Comparison of ENCODE assay signal across 8 cellular contexts in the genomic region with DNA sequence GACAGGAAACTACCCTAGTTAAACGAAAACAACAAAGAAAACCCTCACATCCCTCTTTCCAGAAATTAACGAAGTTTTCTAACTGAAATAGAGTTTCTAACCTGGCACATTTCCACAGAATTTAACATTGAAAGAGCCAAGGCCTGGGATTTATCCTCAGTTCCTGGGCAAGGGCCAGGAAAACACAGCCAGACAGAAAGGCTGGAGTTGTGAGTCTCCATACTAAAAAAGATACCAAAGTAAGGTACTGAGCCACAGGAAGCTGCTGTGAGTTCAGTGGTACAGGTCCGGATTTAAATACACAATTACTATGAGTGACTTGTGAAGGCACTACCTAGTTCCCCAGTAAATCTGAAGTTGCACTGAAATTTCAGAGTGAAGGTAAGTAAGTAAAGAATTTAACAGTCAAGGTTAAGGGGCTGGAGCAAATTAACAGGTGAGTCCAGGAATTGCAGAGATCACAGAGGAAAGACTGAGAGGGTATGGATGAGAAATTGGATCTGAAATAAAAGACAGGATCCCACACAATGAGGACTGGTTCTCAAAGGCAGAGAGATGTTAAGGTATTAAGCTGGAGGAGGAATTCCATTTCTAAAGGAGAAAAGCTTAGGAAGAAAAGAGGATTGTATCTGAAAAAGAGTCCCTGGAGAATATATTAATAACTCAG. TPM values are rescaled to one million over a fixed set of nuclear protein-coding genes. Genes with fewer than 3 reads are reported as not detected.
DNase-seq lines count a peak whose midpoint lies in the region; ATAC-seq, FAIRE-seq and TF ChIP-seq lines count a peak whose summit lies in the region.

No MANE protein-coding gene starts in this region.

- no peaks in the 10 kb centered on the region for H3K9me3 Mint-ChIP-seq in stimulated activated naive CD8-positive, alpha-beta T cell treated with anti-CD3 and anti-CD28 coated beads, Interleukin-15, Interleukin-2, amounts not matched to agents 100 ng/mL and 50 ng/mL, for 24 hours

- no peaks in the 10 kb centered on the region for H3K27me3 Mint-ChIP-seq in stimulated activated naive CD8-positive, alpha-beta T cell treated with anti-CD3 and anti-CD28 coated beads, Interleukin-15, Interleukin-2, amounts not matched to agents 100 ng/mL and 50 ng/mL, for 24 hours

- POLR2A ChIA-PET in GM12878 (lab: Charles Lee): interaction anchor here (0.8 to 5.8 kb wide), 7 partner anchors 7 to 98 kb away, joined by 3 to 58 read pairs (median 14); partner anchors contain the start of genes ANKRD34A, PIAS3, POLR3GL and RBM8A

- peak overlapping the region; percentile 87 for H3K4me3 Mint-ChIP-seq in stimulated activated naive CD8-positive, alpha-beta T cell treated with anti-CD3 and anti-CD28 coated beads, Interleukin-15, Interleukin-2, amounts not matched to agents 100 ng/mL and 50 ng/mL, for 24 hours

- peaks cover 64% of the 10 kb centered on the region for H3K4me1 Mint-ChIP-seq in stimulated activated naive CD8-positive, alpha-beta T cell treated with anti-CD3 and anti-CD28 coated beads, Interleukin-15, Interleukin-2, amounts not matched to agents 100 ng/mL and 50 ng/mL, for 24 hours (ENCODE audit: low read depth)

- RAD21 ChIA-PET in GM12878 (lab: Charles Lee; ENCODE audit: unreplicated experiment): interaction anchor here (1.0 to 4.7 kb wide), 5 partner anchors 21 to 65 kb away, joined by 3 to 47 read pairs (median 11); partner anchors contain the start of genes PEX11B and RBM8A

- SMC1A ChIA-PET in GM12878 (lab: Charles Lee; ENCODE audit: uncharacterized antibody, unreplicated experiment): interaction anchor here (0.7 to 4.1 kb wide), 11 partner anchors 7 to 113 kb away, joined by 3 to 37 read pairs (median 5); partner anchors contain the start of genes ANKRD34A, PEX11B, POLR3GL and RBM8A

- H3K4me1 ChIP-seq in GM12878 (ENCODE audit: control insufficient read depth, insufficient read depth, low read length) (peaks cover 7% of the 10 kb centered on the region), subcutaneous abdominal adipose tissue (ENCODE audit: control insufficient read depth in 5 of 5, insufficient read depth in 5 of 5, low read length in 5 of 5) (peaks cover 16 to 69% (median 62%) of the 10 kb centered on the region in 5 donors)

- H3K9ac ChIP-seq in GM12878 (ENCODE audit: control insufficient read depth, insufficient read depth, low read length) (peak overlapping the region; percentile 72), subcutaneous abdominal adipose tissue (ENCODE audit: low read length in 5 of 5) (peak overlapping the region; percentile 48 to 84 (median 71))

- WGBS in GM12878 (ENCODE audit: insufficient coverage, insufficient replicate concordance, low lambda C conversion rate, missing lambda C conversion rate): 0% methylated on average over 3 of the region's 3 CpGs

- H3K27me3 ChIP-seq in GM12878 (replicated peaks in 1 of 2; ENCODE audit: control insufficient read depth in 2 of 2, insufficient read depth in 2 of 2, low read length in 1 of 2) (no peaks in the 10 kb centered on the region; a peak in 1 of 4 replicates), layer of hippocampus (ENCODE audit: control insufficient read depth, insufficient read depth, low read length) (no peaks in the 10 kb centered on the region), subcutaneous abdominal adipose tissue (ENCODE audit: control insufficient read depth in 5 of 5, insufficient read depth in 4 of 5, low read length in 5 of 5) (no peaks in the 10 kb centered on the region)

- H3K27ac ChIP-seq in GM12878 (ENCODE audit: control insufficient read depth, insufficient read depth) (peak overlapping the region; percentile 73), layer of hippocampus (ENCODE audit: low read depth, low read length) (peak overlapping the region; percentile 93), subcutaneous abdominal adipose tissue (ENCODE audit: low read depth, low read length) (peak overlapping the region; percentile 91)

- TF ChIP-seq EP300 in GM12878 (IDR thresholded peaks at IDR 0.05; ENCODE audit: borderline replicate concordance in 1 of 2, control insufficient read depth in 1 of 2, low read depth in 2 of 2, low read length in 2 of 2): no peak

- no peak for DNase-seq in stimulated activated naive CD8-positive, alpha-beta T cell treated with anti-CD3 and anti-CD28 coated beads, Interleukin-15, Interleukin-2, amounts not matched to agents 100 U/mL and 50 U/mL, for 24 hours
- no peak for DNase-seq in GM12878 (ENCODE audit: low read depth, low spot score)
- no peak for DNase-seq in GM19239 (ENCODE audit: insufficient read length, low spot score)
- no peak for DNase-seq in NCI-H2081 treated with DMSO at 0.1 percent for 48 hours (lab: John Stamatoyannopoulos, UW)

- no peak for TF ChIP-seq RAD21 in GM12878 (IDR thresholded peaks at IDR 0.05; ENCODE audit: insufficient read depth, low read depth, low read length)

- peaks cover 21% of the 10 kb centered on the region for H3K79me2 ChIP-seq in GM12878 (ENCODE audit: control insufficient read depth, insufficient read depth, low read length)

- peak overlapping the region; percentile 77 for H2AFZ ChIP-seq in GM12878 (ENCODE audit: control insufficient read depth, low read depth, low read length)

- in situ Hi-C loops in GM12878 (cut with MboI): no loop called here

- TF ChIP-seq POLR2A in GM12878 (IDR thresholded peaks at IDR 0.05; ENCODE audit: low read depth, low read length): no peak

- H3K4me3 ChIP-seq in GM12878 (peak overlapping the region; percentile 78), subcutaneous abdominal adipose tissue (ENCODE audit: low read depth in 1 of 5, low read length in 5 of 5) (peak overlapping the region; percentile 71 to 80 (median 78))

- H3K9me3 ChIP-seq in GM12878 (replicated peaks; ENCODE audit: control insufficient read depth, insufficient read depth, low read length): no peaks in the 10 kb centered on the region
- H3K9me3 ChIP-seq in subcutaneous abdominal adipose tissue (ENCODE audit: control insufficient read depth in 5 of 5, low read length in 5 of 5): no peaks in the 10 kb centered on the region

- CTCF ChIA-PET in GM12878 (lab: Yijun Ruan, JAX): interaction anchor here (0.8 to 4.1 kb wide), 10 partner anchors 8 to 112 kb away, joined by 3 to 27 read pairs (median 5); partner anchors contain the start of genes ANKRD34A, NUDT17, POLR3GL and RBM8A

- peak overlapping the region; percentile 93 for H3K4me2 ChIP-seq in GM12878 (ENCODE audit: control insufficient read depth, insufficient read depth)

- no peak for ATAC-seq in stimulated activated naive CD8-positive, alpha-beta T cell treated with anti-CD3 and anti-CD28 coated beads, Interleukin-15, Interleukin-2, amounts not matched to agents 100 U/mL and 50 U/mL, for 24 hours
- ATAC-seq in GM12878: peak; percentile 16
- ATAC-seq in HG03175 (IDR thresholded peaks at IDR 0.05; ENCODE audit: unreplicated experiment): no peak

- peaks cover 8% of the 10 kb centered on the region for H3K36me3 Mint-ChIP-seq in stimulated activated naive CD8-positive, alpha-beta T cell treated with anti-CD3 and anti-CD28 coated beads, Interleukin-15, Interleukin-2, amounts not matched to agents 100 ng/mL and 50 ng/mL, for 24 hours (ENCODE audit: low read depth)

- BruUV-seq in GM12878 (replicated peaks; lab: Mats Ljungman, UMichigan): TSS peak; percentile 73

- intact Hi-C loops in GM12878 (cut with micrococcal nuclease; ENCODE audit: unreplicated experiment): no loop called here

- TF ChIP-seq CTCF in GM12878 (IDR thresholded peaks at IDR 0.05 in 2 of 3, conservative IDR thresholded peaks at IDR 0.05 in 1 of 3; ENCODE audit: control insufficient read depth in 2 of 3, extremely low read depth in 1 of 3, insufficient read depth in 1 of 3, low read depth in 3 of 3, low read length in 3 of 3): no peak

- FAIRE-seq in GM12878 (lab: Jason Lieb, UNC) (peak; percentile 59), GM19239 (lab: Jason Lieb, UNC) (no peak)

- no peaks in the 10 kb centered on the region; a peak in 1 of 4 replicates for H3K36me3 ChIP-seq in GM12878 (ENCODE audit: control insufficient read depth in 2 of 2, insufficient read depth in 2 of 2, low read length in 1 of 2)
- peaks cover 0 to 4% (median 0%) of the 10 kb centered on the region in 5 donors for H3K36me3 ChIP-seq in subcutaneous abdominal adipose tissue (ENCODE audit: control insufficient read depth in 5 of 5, insufficient read depth in 5 of 5, low read length in 5 of 5)

- H3K27ac Mint-ChIP-seq in stimulated activated naive CD8-positive, alpha-beta T cell treated with anti-CD3 and anti-CD28 coated beads, Interleukin-15, Interleukin-2, amounts not matched to agents 100 ng/mL and 50 ng/mL, for 24 hours: peak overlapping the region; percentile 77

- H4K20me1 ChIP-seq in GM12878 (ENCODE audit: control insufficient read depth, insufficient read depth): no peaks in the 10 kb centered on the region

RNA-seq across cellular contexts. Expression of gene LIX1L, which starts 0.9 kb away (rescaled TPM):
- 6.9 and 7.7 TPM in 2 replicates for total RNA-seq in GM12878 (2013; cell fraction: nucleolus; rRNA removed)
- total RNA-seq in GM12878 (2014; rRNA removed) (16.7 and 19.7 TPM in 2 replicates), GM12878 (2014; rRNA removed; fragmentation: Illumina TruSeq; extraction: Trizol) (13.9 and 15.2 TPM in 2 replicates), GM12878 (2021) (23.4 and 23.6 TPM in 2 replicates)
- polyA plus RNA-seq in GM12878 (2011; ENCODE audit: low read depth): 6.3 TPM
- polyA plus RNA-seq in GM12878 (2011; rRNA removed) (48.2 and 53.1 TPM in 2 replicates), GM12878 (2014; fragmentation: Illumina TruSeq; extraction: Trizol) (18.4 and 20.0 TPM in 2 replicates), GM12878 (2014; fragmentation: Nextera tagmentation; extraction: Ambion mirVana) (10 to 100 TPM in 1 of 2 experiments, 1 to 10 TPM in 1; 5.5 to 12.2 TPM), GM12878 (2014; rRNA removed) (19.4 and 21.9 TPM in 2 replicates), GM12878 (2016; fragmentation: Nextera tagmentation; extraction: Ambion mirVana) (10 to 100 TPM in 1 of 2 experiments, 1 to 10 TPM in 1; 9.9 to 10.3 TPM)
- 35.5 and 51.0 TPM in 2 replicates for polyA plus RNA-seq in GM12878 (2011; cell fraction: cytosol; rRNA removed)
- polyA plus RNA-seq in GM12878 (2011; cell fraction: nucleus; rRNA removed): 7.8 and 10.5 TPM in 2 replicates
- 9.9 and 10.2 TPM in 2 replicates for polyA plus RNA-seq in GM12878 (2012)
- polyA minus RNA-seq in GM12878 (2011; rRNA and poly(A)+ RNA removed): 24.7 and 26.5 TPM in 2 replicates
- polyA minus RNA-seq in GM12878 (2011; cell fraction: cytosol; rRNA and poly(A)+ RNA removed): 11.0 and 11.3 TPM in 2 replicates
- polyA minus RNA-seq in GM12878 (2011; cell fraction: nucleus; rRNA and poly(A)+ RNA removed): 2.7 and 4.4 TPM in 2 replicates

RNA-seq across cellular contexts. Expression of gene ANKRD34A, which starts 7.5 kb away (rescaled TPM):
- 3.1 and 3.3 TPM in 2 replicates for total RNA-seq in GM12878 (2013; cell fraction: nucleolus; rRNA removed)
- total RNA-seq in GM12878 (2014; rRNA removed) (1.7 and 2.7 TPM in 2 replicates), GM12878 (2014; rRNA removed; fragmentation: Illumina TruSeq; extraction: Trizol) (0.72 and 0.97 TPM in 2 replicates), GM12878 (2021) (3.5 and 5.2 TPM in 2 replicates)
- polyA plus RNA-seq in GM12878 (2011; ENCODE audit: low read depth): 0.79 TPM
- polyA plus RNA-seq in GM12878 (2011; rRNA removed) (1.6 and 1.8 TPM in 2 replicates), GM12878 (2014; fragmentation: Illumina TruSeq; extraction: Trizol) (1.0 and 1.8 TPM in 2 replicates), GM12878 (2014; fragmentation: Nextera tagmentation; extraction: Ambion mirVana) (under 1 TPM; 0.40 to 0.42 TPM), GM12878 (2014; rRNA removed) (2.5 and 3.5 TPM in 2 replicates), GM12878 (2016; fragmentation: Nextera tagmentation; extraction: Ambion mirVana) (1 to 10 TPM in 1 of 2 experiments, under 1 TPM in 1; 0.83 to 1.5 TPM)
- polyA plus RNA-seq in GM12878 (2011; cell fraction: cytosol; rRNA removed): 1.6 and 2.1 TPM in 2 replicates
- polyA plus RNA-seq in GM12878 (2011; cell fraction: nucleus; rRNA removed): 6.0 and 6.1 TPM in 2 replicates
- 0.89 and 1.5 TPM in 2 replicates for polyA plus RNA-seq in GM12878 (2012)
- 1.6 and 2.1 TPM in 2 replicates for polyA minus RNA-seq in GM12878 (2011; rRNA and poly(A)+ RNA removed)
- 0.94 and 4.0 TPM in 2 replicates for polyA minus RNA-seq in GM12878 (2011; cell fraction: cytosol; rRNA and poly(A)+ RNA removed)
- 2.3 and 4.4 TPM in 2 replicates for polyA minus RNA-seq in GM12878 (2011; cell fraction: nucleus; rRNA and poly(A)+ RNA removed)

RNA-seq across cellular contexts. Expression of gene POLR3GL, which starts 7.6 kb away (rescaled TPM):
- total RNA-seq in GM12878 (2013; cell fraction: nucleolus; rRNA removed): 3.8 and 7.0 TPM in 2 replicates
- total RNA-seq in GM12878 (2014; rRNA removed) (19.5 and 20.4 TPM in 2 replicates), GM12878 (2014; rRNA removed; fragmentation: Illumina TruSeq; extraction: Trizol) (33.2 and 35.1 TPM in 2 replicates), GM12878 (2021) (17.3 and 18.4 TPM in 2 replicates)
- 15.9 TPM for polyA plus RNA-seq in GM12878 (2011; ENCODE audit: low read depth)
- polyA plus RNA-seq in GM12878 (2011; rRNA removed) (21.8 and 29.7 TPM in 2 replicates), GM12878 (2014; fragmentation: Illumina TruSeq; extraction: Trizol) (40.8 and 57.7 TPM in 2 replicates), GM12878 (2014; fragmentation: Nextera tagmentation; extraction: Ambion mirVana) (10 to 100 TPM; 12.8 to 25.5 TPM), GM12878 (2014; rRNA removed) (23.9 and 27.6 TPM in 2 replicates), GM12878 (2016; fragmentation: Nextera tagmentation; extraction: Ambion mirVana) (10 to 100 TPM; 39.6 to 47.0 TPM)
- polyA plus RNA-seq in GM12878 (2011; cell fraction: cytosol; rRNA removed): 11.7 and 13.1 TPM in 2 replicates
- 9.6 and 9.7 TPM in 2 replicates for polyA plus RNA-seq in GM12878 (2011; cell fraction: nucleus; rRNA removed)
- 26.4 and 27.6 TPM in 2 replicates for polyA plus RNA-seq in GM12878 (2012)
- polyA minus RNA-seq in GM12878 (2011; rRNA and poly(A)+ RNA removed): 6.7 and 9.0 TPM in 2 replicates
- 2.7 and 2.8 TPM in 2 replicates for polyA minus RNA-seq in GM12878 (2011; cell fraction: cytosol; rRNA and poly(A)+ RNA removed)
- 2.4 and 3.3 TPM in 2 replicates for polyA minus RNA-seq in GM12878 (2011; cell fraction: nucleus; rRNA and poly(A)+ RNA removed)

RNA-seq across cellular contexts. Expression of gene RBM8A, which starts 29.6 kb away (rescaled TPM):
- total RNA-seq in GM12878 (2013; cell fraction: nucleolus; rRNA removed): 58.4 and 59.3 TPM in 2 replicates
- total RNA-seq in GM12878 (2014; rRNA removed) (110 and 125 TPM in 2 replicates), GM12878 (2014; rRNA removed; fragmentation: Illumina TruSeq; extraction: Trizol) (200 and 230 TPM in 2 replicates), GM12878 (2021) (176 and 180 TPM in 2 replicates)
- polyA plus RNA-seq in GM12878 (2011; ENCODE audit: low read depth): 152 TPM
- polyA plus RNA-seq in GM12878 (2011; rRNA removed) (235 and 289 TPM in 2 replicates), GM12878 (2014; fragmentation: Illumina TruSeq; extraction: Trizol) (191 and 262 TPM in 2 replicates), GM12878 (2014; fragmentation: Nextera tagmentation; extraction: Ambion mirVana) (1,000 to 10,000 TPM in 1 of 2 experiments, 100 to 1,000 TPM in 1; 665 to 1,248 TPM), GM12878 (2014; rRNA removed) (178 and 198 TPM in 2 replicates), GM12878 (2016; fragmentation: Nextera tagmentation; extraction: Ambion mirVana) (100 to 1,000 TPM; 401 to 406 TPM)
- polyA plus RNA-seq in GM12878 (2011; cell fraction: cytosol; rRNA removed): 105 and 181 TPM in 2 replicates
- 93.6 and 102 TPM in 2 replicates for polyA plus RNA-seq in GM12878 (2011; cell fraction: nucleus; rRNA removed)
- 135 and 182 TPM in 2 replicates for polyA plus RNA-seq in GM12878 (2012)
- polyA minus RNA-seq in GM12878 (2011; rRNA and poly(A)+ RNA removed): 48.9 and 76.3 TPM in 2 replicates
- polyA minus RNA-seq in GM12878 (2011; cell fraction: cytosol; rRNA and poly(A)+ RNA removed): 38.2 and 49.3 TPM in 2 replicates
- 31.9 and 40.9 TPM in 2 replicates for polyA minus RNA-seq in GM12878 (2011; cell fraction: nucleus; rRNA and poly(A)+ RNA removed)

RNA-seq across cellular contexts. Expression of gene PEX11B, which starts 38.4 kb away (rescaled TPM):
- 15.8 and 16.2 TPM in 2 replicates for total RNA-seq in GM12878 (2013; cell fraction: nucleolus; rRNA removed)
- total RNA-seq in GM12878 (2014; rRNA removed) (26.7 and 30.9 TPM in 2 replicates), GM12878 (2014; rRNA removed; fragmentation: Illumina TruSeq; extraction: Trizol) (24.9 TPM in 2 replicates), GM12878 (2021) (31.1 and 33.2 TPM in 2 replicates)
- polyA plus RNA-seq in GM12878 (2011; ENCODE audit: low read depth): 14.2 TPM
- polyA plus RNA-seq in GM12878 (2011; rRNA removed) (129 and 132 TPM in 2 replicates), GM12878 (2014; fragmentation: Illumina TruSeq; extraction: Trizol) (36.6 and 42.2 TPM in 2 replicates), GM12878 (2014; fragmentation: Nextera tagmentation; extraction: Ambion mirVana) (10 to 100 TPM; 44.8 to 69.4 TPM), GM12878 (2014; rRNA removed) (27.6 and 30.9 TPM in 2 replicates), GM12878 (2016; fragmentation: Nextera tagmentation; extraction: Ambion mirVana) (10 to 100 TPM; 48.0 to 52.9 TPM)
- polyA plus RNA-seq in GM12878 (2011; cell fraction: cytosol; rRNA removed): 47.9 and 48.2 TPM in 2 replicates
- 30.1 TPM in 2 replicates for polyA plus RNA-seq in GM12878 (2011; cell fraction: nucleus; rRNA removed)
- 26.7 and 31.4 TPM in 2 replicates for polyA plus RNA-seq in GM12878 (2012)
- 33.9 and 34.6 TPM in 2 replicates for polyA minus RNA-seq in GM12878 (2011; rRNA and poly(A)+ RNA removed)
- polyA minus RNA-seq in GM12878 (2011; cell fraction: cytosol; rRNA and poly(A)+ RNA removed): 16.7 and 27.6 TPM in 2 replicates
- 6.8 and 10.9 TPM in 2 replicates for polyA minus RNA-seq in GM12878 (2011; cell fraction: nucleus; rRNA and poly(A)+ RNA removed)
